In the genomic region with DNA sequence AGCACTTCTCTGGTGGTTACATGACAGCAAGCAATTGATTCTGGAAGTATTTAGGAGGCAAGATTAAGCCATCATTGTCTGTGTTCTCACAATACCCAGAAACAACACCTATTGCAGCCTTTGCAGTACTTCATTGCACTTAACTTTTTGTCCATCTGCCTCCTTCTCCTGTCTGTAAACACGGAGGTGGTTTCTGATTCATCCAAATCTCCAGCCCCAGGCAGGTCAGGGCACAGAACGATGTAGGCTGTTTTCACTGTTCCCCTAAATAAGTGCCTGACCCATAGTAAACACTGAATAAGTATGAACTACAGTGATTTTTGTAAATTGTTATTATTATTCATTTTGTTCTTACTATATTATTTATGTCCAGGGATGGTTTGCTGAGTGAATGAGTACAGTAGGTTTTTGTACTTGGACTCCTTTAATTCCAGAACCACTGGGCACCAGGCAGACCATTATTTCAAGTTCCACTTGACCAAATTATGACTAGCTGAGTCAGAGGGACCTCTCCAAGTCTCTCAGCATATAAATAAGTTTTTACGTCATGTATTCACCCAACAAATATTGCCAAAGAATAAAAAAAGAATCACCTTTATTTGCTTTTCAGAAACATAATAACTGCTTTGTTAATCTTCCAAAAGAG, we compare ENCODE assay signal across 19 cellular contexts.
"Had no signal": no experiment of that assay in that cellular context is flagged by ENCODE, and none has a peak within 500 bp of the region (broad histone marks: within the 10 kb centered on the region; RNA-seq: fewer than 3 reads in every experiment).

No MANE protein-coding gene starts in this region.

- H3K9me3 ChIP-seq: body of pancreas, heart right ventricle, thoracic aorta had no signal

- H3K4me1 Mint-ChIP-seq: activated CD4-positive, alpha-beta memory T cell treated with anti-CD3 and anti-CD28 coated beads, Interleukin-2, amount 10 ng/mL, durations not matched to agents 7 days and 5 days; activated CD4-positive, alpha-beta T cell treated with anti-CD3 and anti-CD28 coated beads for 36 hours; activated CD8-positive, alpha-beta memory T cell treated with anti-CD3 and anti-CD28 coated beads, Interleukin-2, amount 10 ng/mL, durations not matched to agents 7 days and 5 days; immature natural killer cell; stimulated activated naive B cell treated with anti-CD40 and anti-IgM and Interleukin-4, amounts not matched to agents 10 μg/mL and 1 μg/mL and 100 μg/mL, for 72 hours had no signal

- H3K36me3 Mint-ChIP-seq: activated CD8-positive, alpha-beta memory T cell treated with anti-CD3 and anti-CD28 coated beads, Interleukin-2, amount 10 ng/mL, durations not matched to agents 7 days and 5 days; activated naive CD8-positive, alpha-beta T cell; immature natural killer cell; stimulated activated naive B cell treated with anti-CD40 and anti-IgM and Interleukin-4, amounts not matched to agents 10 μg/mL and 1 μg/mL and 100 μg/mL, for 72 hours; WTC11 had no signal

- H3K4me3 ChIP-seq: body of pancreas, dorsolateral prefrontal cortex, heart right ventricle, thoracic aorta had no signal

- ATAC-seq: activated CD4-positive, alpha-beta T cell treated with anti-CD3 and anti-CD28 coated beads for 36 hours; activated CD8-positive, alpha-beta memory T cell treated with anti-CD3 and anti-CD28 coated beads, Interleukin-2, amount 10 ng/mL, durations not matched to agents 7 days and 5 days; body of pancreas; stimulated activated naive B cell treated with anti-CD40 and anti-IgM and Interleukin-4, amounts not matched to agents 10 μg/mL and 1 μg/mL and 100 μg/mL, for 72 hours; WTC11 had no signal

- H3K27ac ChIP-seq: body of pancreas, dorsolateral prefrontal cortex, heart right ventricle, thoracic aorta had no signal

- H3K9me3 Mint-ChIP-seq: activated CD4-positive, alpha-beta memory T cell treated with anti-CD3 and anti-CD28 coated beads, Interleukin-2, amount 10 ng/mL, durations not matched to agents 7 days and 5 days; endodermal cell; immature natural killer cell; nephron progenitor cell; stimulated activated naive B cell treated with anti-CD40 and anti-IgM and Interleukin-4, amounts not matched to agents 10 μg/mL and 1 μg/mL and 100 μg/mL, for 72 hours; T-helper 2 cell treated with Interferon-gamma antibody and Interleukin-4, amounts not matched to agents 5 μg/mL and 100 μg/mL, for 36 hours had no signal

- H3K27me3 ChIP-seq: body of pancreas, dorsolateral prefrontal cortex had no signal

- H3K4me3 Mint-ChIP-seq: activated CD4-positive, alpha-beta memory T cell treated with anti-CD3 and anti-CD28 coated beads, Interleukin-2, amount 10 ng/mL, durations not matched to agents 7 days and 5 days; activated CD4-positive, alpha-beta T cell treated with anti-CD3 and anti-CD28 coated beads for 36 hours; activated CD8-positive, alpha-beta memory T cell treated with anti-CD3 and anti-CD28 coated beads, Interleukin-2, amount 10 ng/mL, durations not matched to agents 7 days and 5 days; activated naive CD8-positive, alpha-beta T cell; endodermal cell; immature natural killer cell; nephron progenitor cell; stimulated activated naive B cell treated with anti-CD40 and anti-IgM and Interleukin-4, amounts not matched to agents 10 μg/mL and 1 μg/mL and 100 μg/mL, for 72 hours; T-helper 2 cell treated with Interferon-gamma antibody and Interleukin-4, amounts not matched to agents 5 μg/mL and 100 μg/mL, for 36 hours; WTC11 had no signal

- H3K4me1 ChIP-seq: body of pancreas, heart right ventricle had no signal

- H3K36me3 ChIP-seq: heart right ventricle, thoracic aorta had no signal

- H3K27ac Mint-ChIP-seq: activated CD4-positive, alpha-beta memory T cell treated with anti-CD3 and anti-CD28 coated beads, Interleukin-2, amount 10 ng/mL, durations not matched to agents 7 days and 5 days; activated CD4-positive, alpha-beta T cell treated with anti-CD3 and anti-CD28 coated beads for 36 hours; activated CD8-positive, alpha-beta memory T cell treated with anti-CD3 and anti-CD28 coated beads, Interleukin-2, amount 10 ng/mL, durations not matched to agents 7 days and 5 days; activated naive CD8-positive, alpha-beta T cell; endodermal cell; immature natural killer cell; stimulated activated naive B cell treated with anti-CD40 and anti-IgM and Interleukin-4, amounts not matched to agents 10 μg/mL and 1 μg/mL and 100 μg/mL, for 72 hours; T-helper 2 cell treated with Interferon-gamma antibody and Interleukin-4, amounts not matched to agents 5 μg/mL and 100 μg/mL, for 36 hours; WTC11 had no signal

- H3K27me3 Mint-ChIP-seq: activated CD4-positive, alpha-beta memory T cell treated with anti-CD3 and anti-CD28 coated beads, Interleukin-2, amount 10 ng/mL, durations not matched to agents 7 days and 5 days; activated CD8-positive, alpha-beta memory T cell treated with anti-CD3 and anti-CD28 coated beads, Interleukin-2, amount 10 ng/mL, durations not matched to agents 7 days and 5 days; activated naive CD8-positive, alpha-beta T cell had no signal

- DNase-seq: activated CD4-positive, alpha-beta memory T cell treated with anti-CD3 and anti-CD28 coated beads, Interleukin-2, amount 10 ng/mL, durations not matched to agents 7 days and 5 days; activated CD4-positive, alpha-beta T cell treated with anti-CD3 and anti-CD28 coated beads for 36 hours; activated CD8-positive, alpha-beta memory T cell treated with anti-CD3 and anti-CD28 coated beads, Interleukin-2, amount 10 ng/mL, durations not matched to agents 7 days and 5 days; body of pancreas; central memory CD4-positive, alpha-beta T cell; dorsolateral prefrontal cortex; endodermal cell; heart right ventricle; immature natural killer cell; midbrain; nephron progenitor cell; occipital lobe; posterior cingulate gyrus; retina; stimulated activated naive B cell treated with anti-CD40 and anti-IgM and Interleukin-4, amounts not matched to agents 10 μg/mL and 1 μg/mL and 100 μg/mL, for 72 hours had no signal
